Comparison of ENCODE assay signal across 3 cellular contexts in genomic region chr2:52347292-52347691, GRCh38.
TF ChIP-seq lines count a peak whose summit lies in the region.

No MANE protein-coding gene starts in this region.

TF ChIP-seq in HepG2, 621 proteins besides CTCF, POLR2A, EP300 and RAD21:
- TF ChIP-seq MAFK (conservative IDR thresholded peaks at IDR 0.05 in 1 of 2, IDR thresholded peaks at IDR 0.05 in 1 of 2; ENCODE audit: low read length in 2 of 2) (peak; percentile 70 to 74), MAFF (IDR thresholded peaks at IDR 0.05; ENCODE audit: low read depth, low read length) (peak; percentile 56), ZNF546 (CRISPR knock-in tag; conservative IDR thresholded peaks at IDR 0.05) (no peak), SPEN (CRISPR knock-in tag; IDR thresholded peaks at IDR 0.05; ENCODE audit: low read depth) (no peak), NFKBIZ (CRISPR knock-in tag; IDR thresholded peaks at IDR 0.05) (no peak), ETV6 (CRISPR knock-in tag; conservative IDR thresholded peaks at IDR 0.05) (no peak)
TF ChIP-seq in HepG2: peak in this region for 2.

TF ChIP-seq in A549, 52 proteins besides CTCF, POLR2A, EP300 and RAD21 (continued from another document):
- peak; percentile 46 for TF ChIP-seq MAFK (IDR thresholded peaks at IDR 0.05; ENCODE audit: partially characterized antibody)

TF ChIP-seq in IMR-90, 13 proteins besides CTCF, POLR2A, EP300 and RAD21 (continued from another document):
- no peak for TF ChIP-seq FOS (IDR thresholded peaks at IDR 0.05; ENCODE audit: low read depth, low read length)
TF ChIP-seq in IMR-90: peak in this region for 1.
